In genomic region chr6:107820571-107821261, GRCh38 we compare ENCODE assay signal across 8 cellular contexts. TPM values are rescaled to one million over a fixed set of nuclear protein-coding genes. Genes with fewer than 3 reads are reported as not detected.
DNase-seq lines count a peak whose midpoint lies in the region; ATAC-seq and TF ChIP-seq lines count a peak whose summit lies in the region.

No MANE protein-coding gene starts in this region.

- no peaks in the 10 kb centered on the region for H3K9me3 Mint-ChIP-seq in stimulated activated effector memory CD8-positive, alpha-beta T cell treated with anti-CD3 and anti-CD28 coated beads, Interleukin-12 subunit alpha, Interleukin-12 subunit beta, amount 100 ng/mL, for 72 hours

- in situ Hi-C loops in G401 (cut with HindIII; ENCODE audit: low sequenced_read_pairs), result no loop called here

- peak overlapping the region; percentile 93 for H3K27ac Mint-ChIP-seq in stimulated activated effector memory CD8-positive, alpha-beta T cell treated with anti-CD3 and anti-CD28 coated beads, Interleukin-12 subunit alpha, Interleukin-12 subunit beta, amount 100 ng/mL, for 72 hours

- POLR2A ChIA-PET in GM10248 (lab: Yijun Ruan, JAX), result no interaction called here

- H3K36me3 Mint-ChIP-seq in stimulated activated effector memory CD8-positive, alpha-beta T cell treated with anti-CD3 and anti-CD28 coated beads, Interleukin-12 subunit alpha, Interleukin-12 subunit beta, amount 100 ng/mL, for 72 hours, result peaks cover 11% of the 10 kb centered on the region

- CTCF ChIA-PET in GM10248 (lab: Yijun Ruan, JAX), result no interaction called here

- TF ChIP-seq CTCF in GM10248 (IDR thresholded peaks at IDR 0.05; ENCODE audit: control extremely low read depth, extremely low read depth, low read depth, missing control alignments), result no peak

- peak overlapping the region; percentile 80 for H3K4me3 Mint-ChIP-seq in stimulated activated effector memory CD8-positive, alpha-beta T cell treated with anti-CD3 and anti-CD28 coated beads, Interleukin-12 subunit alpha, Interleukin-12 subunit beta, amount 100 ng/mL, for 72 hours

- H3K4me1 Mint-ChIP-seq in stimulated activated effector memory CD8-positive, alpha-beta T cell treated with anti-CD3 and anti-CD28 coated beads, Interleukin-12 subunit alpha, Interleukin-12 subunit beta, amount 100 ng/mL, for 72 hours, result peaks cover 95% of the 10 kb centered on the region

- peak; percentile 4 for ATAC-seq in stimulated activated effector memory CD8-positive, alpha-beta T cell treated with anti-CD3 and anti-CD28 coated beads, Interleukin-12 subunit alpha, Interleukin-12 subunit beta, amount 100 ng/mL, for 72 hours
- no peak for ATAC-seq in HG03354 (IDR thresholded peaks at IDR 0.05; ENCODE audit: poor library complexity, severe bottlenecking, unreplicated experiment)
- ATAC-seq in activated CD4-positive, CD25-positive, alpha-beta regulatory T cell treated with anti-CD3 and anti-CD28 coated beads, Interleukin-2, amount 50 U/mL, for 24 hours, result no peak

- DNase-seq in G401 (ENCODE audit: low spot score) (peak; percentile 45), NCI-H82 (lab: John Stamatoyannopoulos, UW) (peak; percentile 57), kidney glomerular epithelial cell (lab: John Stamatoyannopoulos, UW) (peak; percentile 33), GM10248 (ENCODE audit: extremely low spot score) (no peak)
- DNase-seq in activated naive CD8-positive, alpha-beta T cell treated with anti-CD3 and anti-CD28 coated beads, Interleukin-2, amount 50 U/mL, for 16 hours (ENCODE audit: low read depth, low spot score), result peak; percentile 17
- no peak for DNase-seq in stimulated activated effector memory CD8-positive, alpha-beta T cell treated with anti-CD3 and anti-CD28 coated beads, Interleukin-12 subunit alpha, Interleukin-12 subunit beta, amount 100 ng/mL, for 72 hours (ENCODE audit: low spot score in 2 of 2)

RNA-seq across cellular contexts. Expression of gene SCML4, which starts 3.4 kb away (rescaled TPM):
- 3.6 TPM in 1 of 2 replicates, not detected in the other for total RNA-seq in G401 (2014; rRNA removed; shearing (Covaris generic))

Comparison
In these comparisons a context has a peak if more than half of its experiments do, and no peak if none do; other contexts are left out.
1. DNase-seq: peak in G401 (single experiment), NCI-H82 (single experiment), activated naive CD8-positive, alpha-beta T cell treated with anti-CD3 and anti-CD28 coated beads, Interleukin-2, amount 50 U/mL, for 16 hours (single experiment) and kidney glomerular epithelial cell (single experiment); none in stimulated activated effector memory CD8-positive, alpha-beta T cell treated with anti-CD3 and anti-CD28 coated beads, Interleukin-12 subunit alpha, Interleukin-12 subunit beta, amount 100 ng/mL, for 72 hours (0 of 2) and GM10248 (single experiment).